ENCODE assay signal across 4 cellular contexts in the genomic region with DNA sequence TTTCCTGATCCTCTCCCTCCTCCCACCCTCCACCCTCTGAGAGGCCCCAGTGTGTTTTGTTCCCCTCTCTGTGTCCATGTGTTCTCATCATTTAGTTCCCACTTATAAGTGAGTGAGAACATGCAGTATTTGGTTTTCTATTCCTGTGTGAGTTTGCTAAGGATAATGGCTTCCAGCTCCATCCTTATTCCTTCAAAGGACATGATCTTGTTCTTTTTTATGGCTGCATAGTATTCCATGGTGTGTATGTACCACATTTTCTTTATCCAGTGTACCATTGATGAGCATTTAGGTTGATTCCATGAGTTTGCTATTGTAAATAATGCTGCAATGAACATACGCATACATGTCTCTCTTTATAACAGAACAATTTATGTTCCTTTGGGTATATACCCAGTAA. TPM values are rescaled to one million over a fixed set of nuclear protein-coding genes. Genes with fewer than 3 reads are reported as not detected.
"Had no signal": no experiment of that assay in that cellular context is flagged by ENCODE, and none has a peak within 500 bp of the region (broad histone marks: within the 10 kb centered on the region; RNA-seq: fewer than 3 reads in every experiment).

No MANE protein-coding gene starts in this region.

RNA-seq across cellular contexts. Expression of a gene that starts 25.7 kb away (rescaled TPM):
- total RNA-seq: LHCN-M2, M059J, MCF 10A, NCI-H460 had no signal
